Comparison of ENCODE assay signal across 18 cellular contexts in the genomic region with DNA sequence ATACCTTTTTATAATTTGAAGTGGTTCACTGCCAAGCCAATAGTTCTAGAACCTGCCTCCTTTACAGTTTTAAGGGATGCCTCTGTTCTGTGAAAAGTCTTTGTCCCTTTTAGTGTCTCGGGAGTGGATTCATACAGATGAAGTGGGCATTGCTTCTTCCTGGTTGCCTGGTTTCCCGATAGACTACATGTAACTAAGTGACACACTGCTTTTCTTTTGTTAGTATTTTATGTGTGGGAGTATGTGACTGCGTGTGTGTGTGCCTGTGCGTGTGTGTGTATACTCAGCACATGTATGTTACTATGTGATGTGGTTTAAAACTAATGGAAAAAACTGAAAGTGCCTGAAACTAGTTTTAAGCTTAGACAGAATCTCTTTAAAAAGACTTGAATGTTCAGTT.
"Had no signal": no experiment of that assay in that cellular context is flagged by ENCODE, and none has a peak within 500 bp of the region (broad histone marks: within the 10 kb centered on the region; RNA-seq: fewer than 3 reads in every experiment).

No MANE protein-coding gene starts in this region.

- H3K4me1 ChIP-seq: foreskin keratinocyte, suprapubic skin, transverse colon, uterus had no signal

- H3K9me3 ChIP-seq: suprapubic skin, transverse colon, uterus had no signal

- DNase-seq: activated CD4-positive, alpha-beta T cell treated with anti-CD3 and anti-CD28 coated beads, Interleukin-2, amount 10 ng/mL, durations not matched to agents 7 days and 5 days; activated effector memory CD4-positive, alpha-beta T cell treated with Interleukin-2 at 50 U/mL for 16 hours; activated naive CD8-positive, alpha-beta T cell treated with anti-CD3 and anti-CD28 coated beads, Interleukin-2, amount 10 ng/mL, durations not matched to agents 7 days and 5 days; brain microvascular endothelial cell; central memory CD4-positive, alpha-beta T cell; foreskin keratinocyte; glutamatergic neuron; hypothalamus; kidney; occipital lobe; stimulated activated naive CD8-positive, alpha-beta T cell treated with anti-CD3 and anti-CD28 coated beads, Interleukin-15, Interleukin-2, amounts not matched to agents 100 U/mL and 50 U/mL, for 24 hours; transverse colon; uterus had no signal

- ATAC-seq: foreskin keratinocyte; left lobe of liver; SK-N-SH treated with all-trans-retinoic acid at 6 μM for 48 hours; stimulated activated naive CD8-positive, alpha-beta T cell treated with anti-CD3 and anti-CD28 coated beads, Interleukin-15, Interleukin-2, amounts not matched to agents 100 U/mL and 50 U/mL, for 24 hours had no signal

- H3K27ac ChIP-seq: brain microvascular endothelial cell, foreskin keratinocyte, suprapubic skin, transverse colon, uterus had no signal

- H3K27me3 Mint-ChIP-seq: activated CD4-positive, alpha-beta T cell treated with anti-CD3 and anti-CD28 coated beads, Interleukin-2, amount 10 ng/mL, durations not matched to agents 7 days and 5 days; activated naive CD8-positive, alpha-beta T cell treated with anti-CD3 and anti-CD28 coated beads, Interleukin-2, amount 10 ng/mL, durations not matched to agents 7 days and 5 days; progenitor cell of endocrine pancreas had no signal

- H3K27ac Mint-ChIP-seq: activated CD4-positive, alpha-beta T cell treated with anti-CD3 and anti-CD28 coated beads, Interleukin-2, amount 10 ng/mL, durations not matched to agents 7 days and 5 days; activated naive CD8-positive, alpha-beta T cell treated with anti-CD3 and anti-CD28 coated beads, Interleukin-2, amount 10 ng/mL, durations not matched to agents 7 days and 5 days; mesothelial cell of epicardium; progenitor cell of endocrine pancreas had no signal

- H3K36me3 ChIP-seq: uterus had no signal

- H3K4me3 Mint-ChIP-seq: activated CD4-positive, alpha-beta T cell treated with anti-CD3 and anti-CD28 coated beads, Interleukin-2, amount 10 ng/mL, durations not matched to agents 7 days and 5 days; activated naive CD8-positive, alpha-beta T cell treated with anti-CD3 and anti-CD28 coated beads, Interleukin-2, amount 10 ng/mL, durations not matched to agents 7 days and 5 days; mesothelial cell of epicardium had no signal

- H3K4me3 ChIP-seq: suprapubic skin, transverse colon, uterus had no signal

- H3K9me3 Mint-ChIP-seq: activated CD4-positive, alpha-beta T cell treated with anti-CD3 and anti-CD28 coated beads, Interleukin-2, amount 10 ng/mL, durations not matched to agents 7 days and 5 days; activated naive CD8-positive, alpha-beta T cell treated with anti-CD3 and anti-CD28 coated beads, Interleukin-2, amount 10 ng/mL, durations not matched to agents 7 days and 5 days; mesothelial cell of epicardium had no signal

- H3K27me3 ChIP-seq: brain microvascular endothelial cell, foreskin keratinocyte, suprapubic skin, transverse colon, uterus had no signal
